ENCODE assay signal across 10 cellular contexts in genomic region chr9:89674667-89675402, GRCh38.
A peak's percentile ranks its signal among the peaks of the same experiment; 100 is the strongest.
DNase-seq lines count a peak whose midpoint lies in the region; ATAC-seq, FAIRE-seq and TF ChIP-seq lines count a peak whose summit lies in the region.
"Had no signal": no experiment of that assay in that cellular context is flagged by ENCODE, and none has a peak within 500 bp of the region (broad histone marks: within the 10 kb centered on the region; RNA-seq: fewer than 3 reads in every experiment).

No MANE protein-coding gene starts in this region.

- DNase-seq in NCI-H524 (lab: John Stamatoyannopoulos, UW) (peak; percentile 76 to 89), NCI-H524 treated with DMSO at 0.1 percent for 48 hours (lab: John Stamatoyannopoulos, UW) (no peak), astrocyte of the hippocampus (ENCODE audit: low read depth, low spot score) (peak; percentile 56), HepG2 (ENCODE audit: low spot score) (no peak), GF-D8 (lab: John Stamatoyannopoulos, UW) (no peak), GM19238 (ENCODE audit: insufficient read length, low spot score) (no peak)
- no peak for DNase-seq in stimulated activated CD4-positive, alpha-beta T cell treated with anti-CD3 and anti-CD28 coated beads, Interleukin-4, amount 100 ng/mL, for 1 hour
- DNase-seq in activated CD4-positive, alpha-beta T cell treated with anti-CD3 and anti-CD28 coated beads for 48 hours = no peak
- DNase-seq: 8988T had no signal

- no peak for TF ChIP-seq EP300 in HepG2 (IDR thresholded peaks at IDR 0.05; ENCODE audit: low read depth in 2 of 2, low read length in 2 of 2)
- TF ChIP-seq EP300 in HepG2 (CRISPR knock-in tag; IDR thresholded peaks at IDR 0.05; ENCODE audit: borderline replicate concordance) = no peak

- H3K4me1 ChIP-seq in HepG2 (ENCODE audit: insufficient read depth, low read length) = peaks cover 14% of the 10 kb centered on the region

- BruUV-seq in HepG2 (replicated peaks; lab: Mats Ljungman, UMichigan) = no TSS peak

- CTCF ChIA-PET in HepG2 (lab: Yijun Ruan, JAX; ENCODE audit: low intra/inter-chr PET ratio, low total read pairs) = no interaction called here

- H4K20me1 ChIP-seq in HepG2 (ENCODE audit: insufficient read depth, low read length) = no peaks in the 10 kb centered on the region

- intact Hi-C loops in HepG2 (cut with micrococcal nuclease; ENCODE audit: unreplicated experiment) = no loop called here

- no peak overlapping the region for H3K4me2 ChIP-seq in HepG2 (ENCODE audit: low read depth, low read length)

- peak; percentile 58; the same call in 2 of the 3 replicates for ATAC-seq in HepG2

- no peak for TF ChIP-seq RAD21 in HepG2 (CRISPR knock-in tag; IDR thresholded peaks at IDR 0.05)

- peaks cover 2 to 24% of the 10 kb centered on the region in 2 experiments; a peak in 3 of 5 replicates for H3K27me3 ChIP-seq in HepG2 (ENCODE audit: control insufficient read depth in 1 of 2, insufficient read depth in 2 of 2, low read length in 2 of 2)

- no peaks in the 10 kb centered on the region for H3K79me2 ChIP-seq in HepG2 (ENCODE audit: insufficient read depth, low read length)

- H3K27ac ChIP-seq in HepG2 (ENCODE audit: extremely low read length, insufficient read depth, low read length) = no peak overlapping the region

- FAIRE-seq in HepG2 (lab: Jason Lieb, UNC) = no peak
- FAIRE-seq: islet of Langerhans had no signal

- WGBS in HepG2 (ENCODE audit: low lambda C conversion rate) = 67% methylated on average over 1 of the region's 11 CpGs

- no peaks in the 10 kb centered on the region for H3K36me3 ChIP-seq in HepG2 (replicated peaks in 1 of 2; ENCODE audit: control insufficient read depth in 1 of 2, insufficient read depth in 2 of 2, low read length in 2 of 2)

- POLR2A ChIA-PET in HepG2 (lab: Yijun Ruan, JAX) = no interaction called here

- in situ Hi-C loops in HepG2 (cut with HindIII; ENCODE audit: extremely low pct_ligation_motif_present, low pct_unique_long_range_greater_than_20kb) = no loop called here

- no peaks in the 10 kb centered on the region for H3K9me3 ChIP-seq in HepG2 (ENCODE audit: low read length)

- no peak overlapping the region for H3K4me3 ChIP-seq in HepG2 (replicated peaks in 1 of 3; ENCODE audit: insufficient read depth in 1 of 3, low read depth in 2 of 3, low read length in 3 of 3)

- H2AFZ ChIP-seq in HepG2 (ENCODE audit: low read length) = no peak overlapping the region

- TF ChIP-seq CTCF in HepG2 (CRISPR knock-in tag; IDR thresholded peaks at IDR 0.05) = no peak

- H3K9ac ChIP-seq in HepG2 (ENCODE audit: insufficient read depth, low read depth, low read length) = no peak overlapping the region

- no peak for TF ChIP-seq POLR2A in HepG2 (IDR thresholded peaks at IDR 0.05; ENCODE audit: insufficient read depth in 1 of 2, low read depth in 2 of 2, low read length in 2 of 2)

TF ChIP-seq in HepG2, 621 proteins besides CTCF, POLR2A, EP300 and RAD21:
- TF ChIP-seq RFX5 (IDR thresholded peaks at IDR 0.05; ENCODE audit: low read depth, low read length) = 0 out of 2 replicates have a peak, but pooled peaks have one; percentile 18
- TF ChIP-seq PBX2 (CRISPR knock-in tag; IDR thresholded peaks at IDR 0.05) = no peak

Comparison
In these comparisons a context has a peak if more than half of its experiments do, and no peak if none do; other contexts are left out.
1. DNase-seq: peak in NCI-H524 (2 of 2) and astrocyte of the hippocampus (single experiment); none in NCI-H524 treated with DMSO at 0.1 percent for 48 hours (single experiment), HepG2 (single experiment), GF-D8 (single experiment), GM19238 (single experiment), stimulated activated CD4-positive, alpha-beta T cell treated with anti-CD3 and anti-CD28 coated beads, Interleukin-4, amount 100 ng/mL, for 1 hour (single experiment) and activated CD4-positive, alpha-beta T cell treated with anti-CD3 and anti-CD28 coated beads for 48 hours (single experiment).